ENCODE assay signal across 17 cellular contexts in genomic region chr2:9278439-9278838, GRCh38.
DNase-seq lines count a peak whose midpoint lies in the region; TF ChIP-seq lines count a peak whose summit lies in the region.
"Had no signal": no experiment of that assay in that cellular context is flagged by ENCODE, and none has a peak within 500 bp of the region (broad histone marks: within the 10 kb centered on the region; RNA-seq: fewer than 3 reads in every experiment).

No MANE protein-coding gene starts in this region.

- H3K9me3 Mint-ChIP-seq in progenitor cell of endocrine pancreas (ENCODE audit: low read depth) = no peaks in the 10 kb centered on the region
- H3K9me3 Mint-ChIP-seq in neural progenitor cell = no peaks in the 10 kb centered on the region
- H3K9me3 Mint-ChIP-seq: CD14-positive monocyte; T-helper 1 cell treated with Interleukin-12 subunit alpha and Interleukin-12 subunit beta and Interleukin-4 antibody, amounts not matched to agents 30 μg/mL and 1 μg/mL, for 36 hours had no signal

- H3K36me3 Mint-ChIP-seq in progenitor cell of endocrine pancreas (ENCODE audit: insufficient read depth) = peaks cover 7% of the 10 kb centered on the region
- H3K36me3 Mint-ChIP-seq in neural progenitor cell = peaks cover 20% of the 10 kb centered on the region
- H3K36me3 Mint-ChIP-seq: CD14-positive monocyte had no signal

- H3K27ac Mint-ChIP-seq in progenitor cell of endocrine pancreas (peak overlapping the region; percentile 67), neural progenitor cell (no peak overlapping the region)
- H3K27ac Mint-ChIP-seq: CD14-positive monocyte; T-helper 1 cell treated with Interleukin-12 subunit alpha and Interleukin-12 subunit beta and Interleukin-4 antibody, amounts not matched to agents 30 μg/mL and 1 μg/mL, for 36 hours had no signal

- no peak overlapping the region for H3K9ac ChIP-seq in neural progenitor cell

- peaks cover 60% of the 10 kb centered on the region for H4K20me1 ChIP-seq in neural progenitor cell (ENCODE audit: low read depth)

- H3K4me3 Mint-ChIP-seq in progenitor cell of endocrine pancreas (ENCODE audit: low read depth) (no peak overlapping the region), neural progenitor cell (no peak overlapping the region)
- H3K4me3 Mint-ChIP-seq: CD14-positive monocyte; T-helper 1 cell treated with Interleukin-12 subunit alpha and Interleukin-12 subunit beta and Interleukin-4 antibody, amounts not matched to agents 30 μg/mL and 1 μg/mL, for 36 hours had no signal

- no peaks in the 10 kb centered on the region for H3K27me3 ChIP-seq in neural progenitor cell

- H2AFZ ChIP-seq in neural progenitor cell (replicated peaks) = no peak overlapping the region

- H3K27me3 Mint-ChIP-seq in progenitor cell of endocrine pancreas = no peaks in the 10 kb centered on the region
- H3K27me3 Mint-ChIP-seq in neural progenitor cell (ENCODE audit: insufficient read depth, low read depth) = no peaks in the 10 kb centered on the region

- DNase-seq in DMS79 treated with DMSO at 0.1 percent for 48 hours (lab: John Stamatoyannopoulos, UW) (peak; percentile 52), NCI-H1105 (lab: John Stamatoyannopoulos, UW) (peak; percentile 42), RWPE1 (ENCODE audit: low spot score) (no peak), progenitor cell of endocrine pancreas (ENCODE audit: low spot score, unreplicated experiment) (no peak), neural progenitor cell (ENCODE audit: low spot score) (no peak), iPS-NIHi7 (ENCODE audit: extremely low spot score) (no peak), mucosa of gallbladder (ENCODE audit: low spot score) (no peak)
- DNase-seq: AML-193, IMR-90, NCI-H1048, NCI-H146, NCI-H446, OCI-M1, RPMI8226 had no signal

- H3K27ac ChIP-seq in RWPE1 (peak overlapping the region; percentile 32; the same call in 1 of the 2 replicates), neural progenitor cell (no peak overlapping the region)

- POLR2A ChIA-PET in RWPE1 (lab: Yijun Ruan, JAX; ENCODE audit: low non-redundant PET) = interaction anchor here (0.6 kb wide), 1 partner anchor 134 kb away, joined by 5 read pairs; no protein-coding TSS in a partner anchor

- TF ChIP-seq CTCF in RWPE1 (conservative IDR thresholded peaks at IDR 0.05; ENCODE audit: low read depth) = no peak
- TF ChIP-seq CTCF in progenitor cell of endocrine pancreas (IDR thresholded peaks at IDR 0.05; ENCODE audit: unreplicated experiment) = no peak
- TF ChIP-seq CTCF in neural progenitor cell (IDR thresholded peaks at IDR 0.05) = no peak

- H3K4me1 ChIP-seq in neural progenitor cell = peaks cover 5% of the 10 kb centered on the region
- H3K4me1 ChIP-seq: HAP-1 had no signal

- no peak overlapping the region for H3K4me3 ChIP-seq in neural progenitor cell
- H3K4me3 ChIP-seq: HAP-1 had no signal

- H3K79me2 ChIP-seq in neural progenitor cell (ENCODE audit: low read depth) = peaks cover 48% of the 10 kb centered on the region

- H3F3A ChIP-seq in neural progenitor cell (ENCODE audit: low read depth) = no peaks in the 10 kb centered on the region

- H3K4me1 Mint-ChIP-seq in progenitor cell of endocrine pancreas (ENCODE audit: low read depth) (peaks cover 38% of the 10 kb centered on the region), neural progenitor cell (peaks cover 20% of the 10 kb centered on the region)

- H3K9me3 ChIP-seq in neural progenitor cell (ENCODE audit: low read depth) = no peaks in the 10 kb centered on the region
- H3K9me3 ChIP-seq: HAP-1 had no signal

- H3K4me2 ChIP-seq in neural progenitor cell = no peak overlapping the region

- H3K36me3 ChIP-seq in neural progenitor cell = no peaks in the 10 kb centered on the region
- H3K36me3 ChIP-seq: HAP-1 had no signal

- CTCF ChIA-PET in RWPE1 (lab: Yijun Ruan, JAX) = no interaction called here

Comparison
In these comparisons a context has a peak if more than half of its experiments do, and no peak if none do; other contexts are left out.
1. DNase-seq: peak in DMS79 treated with DMSO at 0.1 percent for 48 hours (single experiment) and NCI-H1105 (single experiment); none in RWPE1 (single experiment), progenitor cell of endocrine pancreas (single experiment), neural progenitor cell (single experiment), iPS-NIHi7 (single experiment) and mucosa of gallbladder (single experiment).